20 cellular contexts compared by ENCODE assay signal in the genomic region with DNA sequence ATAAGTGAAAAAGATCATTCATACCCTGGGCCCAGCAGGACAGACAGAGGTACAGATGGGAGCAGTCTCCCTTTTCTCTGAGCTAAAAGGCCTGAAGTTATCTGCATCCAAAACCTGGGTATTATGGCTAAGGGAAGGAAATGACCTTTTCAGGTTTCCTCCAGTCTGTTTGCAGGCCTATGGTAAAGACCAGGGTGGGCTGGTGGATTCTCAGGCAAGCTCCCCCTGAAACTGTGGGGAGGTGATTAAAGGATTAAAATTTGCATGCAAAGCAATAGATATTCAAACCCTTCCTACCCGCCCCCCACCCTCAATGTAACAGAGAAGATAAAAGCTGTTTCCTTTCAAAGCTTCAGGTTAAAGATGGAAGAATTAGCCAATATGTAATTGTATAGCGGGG.
DNase-seq lines count a peak whose midpoint lies in the region; ATAC-seq, FAIRE-seq and TF ChIP-seq lines count a peak whose summit lies in the region.
"Had no signal": no experiment of that assay in that cellular context is flagged by ENCODE, and none has a peak within 500 bp of the region (broad histone marks: within the 10 kb centered on the region; RNA-seq: fewer than 3 reads in every experiment).

No MANE protein-coding gene starts in this region.

- H3K36me3 Mint-ChIP-seq in activated CD4-positive, alpha-beta memory T cell treated with anti-CD3 and anti-CD28 coated beads for 36 hours: no peaks in the 10 kb centered on the region
- H3K36me3 Mint-ChIP-seq: CD4-positive, CD25-positive, alpha-beta regulatory T cell had no signal

- no peak overlapping the region for H2BK120ac ChIP-seq in H1 (replicated peaks; ENCODE audit: low read depth, low read length)

- no peak for ATAC-seq in DND-41 (ENCODE audit: insufficient read depth, low read depth)
- ATAC-seq: HCT116 had no signal

- peaks cover 74% of the 10 kb centered on the region for H3K4me1 ChIP-seq in DND-41 (ENCODE audit: insufficient read depth, low read length)
- H3K4me1 ChIP-seq in HUES48 (ENCODE audit: control insufficient read depth, insufficient read depth, low read length): peaks cover 26% of the 10 kb centered on the region
- peaks cover 0 to 7% (median 5%) of the 10 kb centered on the region in 4 experiments; a peak in 3 of 7 replicates for H3K4me1 ChIP-seq in H1 (replicated peaks in 1 of 4; ENCODE audit: control insufficient read depth in 3 of 4, insufficient read depth in 4 of 4, low read length in 3 of 4)

- no peak overlapping the region for H3K14ac ChIP-seq in H1 (ENCODE audit: insufficient read length)

- H3K23me2 ChIP-seq in H1 (ENCODE audit: low read depth, low read length): no peaks in the 10 kb centered on the region; the same call in 1 of the 2 replicates

- H3K79me2 ChIP-seq in DND-41 (ENCODE audit: insufficient read depth, low read length) (no peaks in the 10 kb centered on the region), H1 (ENCODE audit: control insufficient read depth in 1 of 2, insufficient read depth in 2 of 2, low read length in 2 of 2) (no peaks in the 10 kb centered on the region)

- no peak overlapping the region for H3K23ac ChIP-seq in H1 (ENCODE audit: insufficient read length)

- H3K4me2 ChIP-seq in DND-41 (ENCODE audit: insufficient read depth, low read length) (no peak overlapping the region), H1 (ENCODE audit: insufficient read depth in 1 of 2, low read depth in 2 of 2, low read length in 2 of 2) (peak overlapping the region in 1 of 2 experiments; percentile 1; a peak in 1 of 4 replicates)
- H3K4me2 ChIP-seq: BLaER1 treated with 17β-estradiol and CSF1 and Interleukin-3, amounts not matched to agents 10 nM and 100 nM had no signal

- POLR2A ChIA-PET in H1 (lab: Charles Lee; ENCODE audit: partially characterized antibody): no interaction called here
- POLR2A ChIA-PET in activated CD4-positive, alpha-beta memory T cell treated with anti-CD3 and anti-CD28 coated beads for 36 hours (lab: Charles Lee): no interaction called here

- WGBS in H1 (ENCODE audit: extremely low coverage in 1 of 2, insufficient coverage in 1 of 2, insufficient read length in 1 of 2, insufficient replicate concordance in 2 of 2, low coverage in 1 of 2, low lambda C conversion rate in 2 of 2, missing lambda C conversion rate in 1 of 2), 2 experiments: 41% methylated on average over 2 of the region's 2 CpGs; no CpG with 5 or more reads in 1 of the 2 experiments

- H3K27ac ChIP-seq in DND-41 (ENCODE audit: low read length) (peak overlapping the region; percentile 92), HUES48 (ENCODE audit: low read depth, low read length) (peak overlapping the region; percentile 86), H1 (ENCODE audit: low read depth, low read length) (no peak overlapping the region)
- H3K27ac ChIP-seq: BLaER1 treated with 17β-estradiol and CSF1 and Interleukin-3, amounts not matched to agents 10 nM and 100 nM; HL-60 had no signal

- peaks cover 12% of the 10 kb centered on the region for H3K4me1 Mint-ChIP-seq in activated CD4-positive, alpha-beta memory T cell treated with anti-CD3 and anti-CD28 coated beads for 36 hours (ENCODE audit: low read depth)

- H2AFZ ChIP-seq in DND-41 (ENCODE audit: low read depth, low read length): no peak overlapping the region
- no peak overlapping the region for H2AFZ ChIP-seq in H1 (ENCODE audit: low read length)

- no peaks in the 10 kb centered on the region for H3K27me3 ChIP-seq in DND-41 (ENCODE audit: insufficient read depth, low read length, poor library complexity)
- no peaks in the 10 kb centered on the region for H3K27me3 ChIP-seq in HUES48 (ENCODE audit: control insufficient read depth, insufficient read depth, low read length)
- no peaks in the 10 kb centered on the region for H3K27me3 ChIP-seq in H1 (replicated peaks in 1 of 4; ENCODE audit: control insufficient read depth in 3 of 4, extremely low read depth in 1 of 4, insufficient read depth in 3 of 4, low read length in 3 of 4)
- H3K27me3 ChIP-seq: BLaER1 treated with 17β-estradiol and CSF1 and Interleukin-3, amounts not matched to agents 10 nM and 100 nM had no signal

- no peak overlapping the region for H2BK5ac ChIP-seq in H1 (ENCODE audit: low read depth, low read length)

- no peaks in the 10 kb centered on the region for H3K9me3 ChIP-seq in DND-41 (ENCODE audit: insufficient read depth, low read length, severe bottlenecking)
- H3K9me3 ChIP-seq in HUES48 (ENCODE audit: control insufficient read depth, insufficient read depth, low read length): no peaks in the 10 kb centered on the region
- H3K9me3 ChIP-seq in H1 (ENCODE audit: insufficient read depth in 2 of 2, low read depth in 1 of 2, low read length in 1 of 2): no peaks in the 10 kb centered on the region
- H3K9me3 ChIP-seq: BLaER1 treated with 17β-estradiol and CSF1 and Interleukin-3, amounts not matched to agents 10 nM and 100 nM had no signal

- no peak overlapping the region for H4K5ac ChIP-seq in H1 (ENCODE audit: insufficient read length, low read depth, low read length)

- intact Hi-C loops in activated CD4-positive, alpha-beta memory T cell treated with anti-CD3 and anti-CD28 coated beads for 36 hours (cut with micrococcal nuclease): loop anchor here (10.0 kb wide), 2 partner anchors 414 to 636 kb away; no protein-coding TSS in a partner anchor

- no peak overlapping the region for H2BK15ac ChIP-seq in H1 (ENCODE audit: low read length)

- H4K20me1 ChIP-seq in DND-41 (ENCODE audit: insufficient read depth, low read length) (no peaks in the 10 kb centered on the region), H1 (replicated peaks in 1 of 2; ENCODE audit: control insufficient read depth in 1 of 2, insufficient read depth in 2 of 2, low read length in 2 of 2) (no peaks in the 10 kb centered on the region)
- H4K20me1 ChIP-seq: BLaER1 treated with 17β-estradiol and CSF1 and Interleukin-3, amounts not matched to agents 10 nM and 100 nM had no signal

- H3K36me3 ChIP-seq in DND-41 (ENCODE audit: insufficient read depth, low read length): no peaks in the 10 kb centered on the region
- H3K36me3 ChIP-seq in HUES48 (ENCODE audit: control insufficient read depth, insufficient read depth, low read length): no peaks in the 10 kb centered on the region
- no peaks in the 10 kb centered on the region for H3K36me3 ChIP-seq in H1 (ENCODE audit: control insufficient read depth in 2 of 4, insufficient read depth in 4 of 4, low read length in 3 of 4)
- H3K36me3 ChIP-seq: BLaER1 treated with 17β-estradiol and CSF1 and Interleukin-3, amounts not matched to agents 10 nM and 100 nM had no signal

- H3K56ac ChIP-seq in H1 (replicated peaks; ENCODE audit: insufficient read length, low read depth, low read length): no peak overlapping the region

- no peak for TF ChIP-seq POLR2A in H1 (IDR thresholded peaks at IDR 0.05; ENCODE audit: control extremely low read depth in 1 of 2, low read depth in 2 of 2, low read length in 2 of 2)

- TF ChIP-seq RAD21 in H1 (IDR thresholded peaks at IDR 0.05 in 1 of 2, conservative IDR thresholded peaks at IDR 0.05 in 1 of 2; ENCODE audit: low read depth in 2 of 2, low read length in 2 of 2): no peak

- no peak; a peak in 1 of 3 replicates for TF ChIP-seq EP300 in H1 (IDR thresholded peaks at IDR 0.05; ENCODE audit: borderline replicate concordance in 1 of 2, low read depth in 2 of 2, low read length in 2 of 2)

- H3K9me3 Mint-ChIP-seq in activated CD4-positive, alpha-beta memory T cell treated with anti-CD3 and anti-CD28 coated beads for 36 hours: no peaks in the 10 kb centered on the region
- H3K9me3 Mint-ChIP-seq: CD4-positive, CD25-positive, alpha-beta regulatory T cell had no signal

- no peak overlapping the region for H3K4ac ChIP-seq in H1 (replicated peaks; ENCODE audit: insufficient read length, low read depth, low read length)

- no peaks in the 10 kb centered on the region for H3K79me1 ChIP-seq in H1 (ENCODE audit: low read depth, low read length)

- no peak overlapping the region for H3K4me3 ChIP-seq in DND-41 (ENCODE audit: low read depth in 1 of 2, low read length in 2 of 2)
- no peak overlapping the region for H3K4me3 ChIP-seq in HUES48 (ENCODE audit: low read depth, low read length)
- H3K4me3 ChIP-seq in H1 (ENCODE audit: extremely low read depth in 1 of 4, insufficient read depth in 2 of 4, low read depth in 3 of 4, low read length in 4 of 4): no peak overlapping the region
- H3K4me3 ChIP-seq: BLaER1 treated with 17β-estradiol and CSF1 and Interleukin-3, amounts not matched to agents 10 nM and 100 nM had no signal

- H3K27me3 Mint-ChIP-seq in activated CD4-positive, alpha-beta memory T cell treated with anti-CD3 and anti-CD28 coated beads for 36 hours: no peaks in the 10 kb centered on the region
- H3K27me3 Mint-ChIP-seq: CD4-positive, CD25-positive, alpha-beta regulatory T cell had no signal

- TF ChIP-seq CTCF in DND-41 (IDR thresholded peaks at IDR 0.05; ENCODE audit: borderline replicate concordance, extremely low read depth, low read length, poor library complexity, severe bottlenecking) (no peak), H1 (IDR thresholded peaks at IDR 0.05; ENCODE audit: control extremely low read depth in 1 of 3, insufficient read depth in 1 of 3, low read depth in 1 of 3, low read length in 3 of 3) (no peak)

- no peak overlapping the region for H4K8ac ChIP-seq in H1 (ENCODE audit: extremely low read depth, insufficient read depth, low read length)

- H2AK5ac ChIP-seq in H1 (ENCODE audit: low read depth, low read length): no peak overlapping the region

- no peak overlapping the region for H3K4me3 Mint-ChIP-seq in activated CD4-positive, alpha-beta memory T cell treated with anti-CD3 and anti-CD28 coated beads for 36 hours
- H3K4me3 Mint-ChIP-seq: CD4-positive, CD25-positive, alpha-beta regulatory T cell had no signal

- H3K9ac ChIP-seq in DND-41 (ENCODE audit: low read depth, low read length) (peak overlapping the region; percentile 39), HUES48 (ENCODE audit: low read depth, low read length) (no peak overlapping the region), H1 (replicated peaks in 1 of 4; ENCODE audit: extremely low read depth in 1 of 4, low read depth in 3 of 4, low read length in 3 of 4) (no peak overlapping the region)
- H3K9ac ChIP-seq: BLaER1 treated with 17β-estradiol and CSF1 and Interleukin-3, amounts not matched to agents 10 nM and 100 nM had no signal

- H4K91ac ChIP-seq in H1 (replicated peaks; ENCODE audit: insufficient read length, low read length): no peak overlapping the region

- H2BK12ac ChIP-seq in H1 (ENCODE audit: low read depth, low read length): no peak overlapping the region

- no peak for FAIRE-seq in H1 (lab: Jason Lieb, UNC)
- FAIRE-seq: GM12892 had no signal

- no peak overlapping the region for H2BK20ac ChIP-seq in H1 (ENCODE audit: low read length)

- no peak overlapping the region for H3K18ac ChIP-seq in H1 (ENCODE audit: extremely low read depth, low read length)

- CTCF ChIA-PET in H1 (lab: Charles Lee; ENCODE audit: partially characterized antibody): interaction anchor here (0.6 to 1.8 kb wide), 13 partner anchors 13 to 552 kb away, joined by 3 to 6 read pairs (median 3); no protein-coding TSS in a partner anchor
- CTCF ChIA-PET in activated CD4-positive, alpha-beta memory T cell treated with anti-CD3 and anti-CD28 coated beads for 36 hours (lab: Charles Lee): no interaction called here

- DNase-seq in DND-41 (no peak), H1 (ENCODE audit: low read depth in 1 of 2, low spot score in 2 of 2) (no peak), iPS-NIHi7 (ENCODE audit: extremely low spot score) (peak; percentile 25), NCI-H1436 (lab: John Stamatoyannopoulos, UW) (no peak), DMS53 treated with DMSO at 0.1 percent for 48 hours (lab: John Stamatoyannopoulos, UW; ENCODE audit: unreplicated experiment) (no peak)
- DNase-seq in activated CD4-positive, alpha-beta memory T cell treated with anti-CD3 and anti-CD28 coated beads for 36 hours: no peak
- DNase-seq: 8988T; ACHN; Calu3; CD4-positive, CD25-positive, alpha-beta regulatory T cell; DMS 273 treated with DMSO at 0.1 percent for 48 hours; DMS79 treated with DMSO at 0.1 percent for 48 hours; GDM1; GOT3; IMR-90 had no signal

- H3K27ac Mint-ChIP-seq in activated CD4-positive, alpha-beta memory T cell treated with anti-CD3 and anti-CD28 coated beads for 36 hours: no peak overlapping the region
- H3K27ac Mint-ChIP-seq: CD4-positive, CD25-positive, alpha-beta regulatory T cell had no signal
